ENCODE assay signal across 8 cellular contexts in genomic region chr18:55522011-55522410, GRCh38.
DNase-seq lines count a peak whose midpoint lies in the region; ATAC-seq and TF ChIP-seq lines count a peak whose summit lies in the region.

No MANE protein-coding gene starts in this region.

- H3F3A ChIP-seq in SK-N-SH (replicated peaks; ENCODE audit: insufficient read depth): peaks cover 8% of the 10 kb centered on the region

- H3K9me3 ChIP-seq in SK-N-SH: no peaks in the 10 kb centered on the region

- H3K9me2 ChIP-seq in SK-N-SH: no peaks in the 10 kb centered on the region

- no peak overlapping the region for H3K4me3 Mint-ChIP-seq in HFFc6
- H3K4me3 Mint-ChIP-seq in activated CD8-positive, alpha-beta T cell treated with anti-CD3 and anti-CD28 coated beads for 36 hours: no peak overlapping the region
- H3K4me3 Mint-ChIP-seq in nephron progenitor cell: no peak overlapping the region
- H3K4me3 Mint-ChIP-seq in stimulated activated effector memory CD8-positive, alpha-beta T cell treated with anti-CD3 and anti-CD28 coated beads, Interleukin-12 subunit alpha, Interleukin-12 subunit beta, amount 100 ng/mL, for 72 hours: no peak overlapping the region

- CTCF ChIA-PET in SK-N-SH (lab: Yijun Ruan, JAX): interaction anchor here (0.6 to 1.6 kb wide), 4 partner anchors 8 to 386 kb away, joined by 3 to 5 read pairs (median 4); no protein-coding TSS in a partner anchor
- CTCF ChIA-PET in activated CD8-positive, alpha-beta T cell treated with anti-CD3 and anti-CD28 coated beads for 36 hours (lab: Charles Lee): interaction anchor here (1.0 kb wide), 1 partner anchor 9 kb away, joined by 3 read pairs; no protein-coding TSS in a partner anchor

- peak; percentile 54 for TF ChIP-seq CTCF in SK-N-SH (IDR thresholded peaks at IDR 0.05)
- TF ChIP-seq CTCF in HFFc6 (IDR thresholded peaks at IDR 0.05): peak; percentile 62; the same call in 1 of the 2 replicates
- TF ChIP-seq CTCF in activated CD8-positive, alpha-beta T cell treated with anti-CD3 and anti-CD28 coated beads for 36 hours (IDR thresholded peaks at IDR 0.05): peak; percentile 35
- peak; percentile 38 for TF ChIP-seq CTCF in nephron progenitor cell (IDR thresholded peaks at IDR 0.05)

- H3K27me3 Mint-ChIP-seq in HFFc6 (ENCODE audit: insufficient read depth) (0 out of 2 replicates have a peak, but pooled peaks cover 1% of the 10 kb centered on the region), nephron progenitor cell (ENCODE audit: low read depth, poor library complexity) (no peaks in the 10 kb centered on the region)
- H3K27me3 Mint-ChIP-seq in activated CD8-positive, alpha-beta T cell treated with anti-CD3 and anti-CD28 coated beads for 36 hours: peaks cover 2% of the 10 kb centered on the region

- H3K4me3 ChIP-seq in SK-N-SH (ENCODE audit: low read depth in 2 of 2, low read length in 1 of 2): no peak overlapping the region; a peak in 1 of 4 replicates

- peaks cover 0 to 7% of the 10 kb centered on the region in 2 experiments for H3K36me3 ChIP-seq in SK-N-SH (replicated peaks in 1 of 2; ENCODE audit: control insufficient read depth in 1 of 2, insufficient read depth in 2 of 2, low read length in 1 of 2)

- H4K20me1 ChIP-seq in SK-N-SH (ENCODE audit: insufficient read depth): no peaks in the 10 kb centered on the region

- no peak overlapping the region for H3K27ac Mint-ChIP-seq in HFFc6
- no peak overlapping the region for H3K27ac Mint-ChIP-seq in activated CD8-positive, alpha-beta T cell treated with anti-CD3 and anti-CD28 coated beads for 36 hours
- no peak overlapping the region for H3K27ac Mint-ChIP-seq in nephron progenitor cell
- H3K27ac Mint-ChIP-seq in stimulated activated effector memory CD8-positive, alpha-beta T cell treated with anti-CD3 and anti-CD28 coated beads, Interleukin-12 subunit alpha, Interleukin-12 subunit beta, amount 100 ng/mL, for 72 hours: no peak overlapping the region

- no peak overlapping the region for H3K9ac ChIP-seq in SK-N-SH

- no peaks in the 10 kb centered on the region for H3K27me3 ChIP-seq in SK-N-SH (ENCODE audit: insufficient read depth)

- H3K4me2 ChIP-seq in SK-N-SH: no peak overlapping the region

- H2AFZ ChIP-seq in SK-N-SH (ENCODE audit: low read depth): no peak overlapping the region

- WGBS in SK-N-SH (ENCODE audit: low lambda C conversion rate): 86% methylated on average over 3 of the region's 3 CpGs

- peaks cover 12% of the 10 kb centered on the region for H3K36me3 Mint-ChIP-seq in HFFc6 (ENCODE audit: low read depth)
- H3K36me3 Mint-ChIP-seq in activated CD8-positive, alpha-beta T cell treated with anti-CD3 and anti-CD28 coated beads for 36 hours (ENCODE audit: low read depth): no peaks in the 10 kb centered on the region
- H3K36me3 Mint-ChIP-seq in nephron progenitor cell (ENCODE audit: low read depth): peaks cover 21% of the 10 kb centered on the region
- H3K36me3 Mint-ChIP-seq in stimulated activated effector memory CD8-positive, alpha-beta T cell treated with anti-CD3 and anti-CD28 coated beads, Interleukin-12 subunit alpha, Interleukin-12 subunit beta, amount 100 ng/mL, for 72 hours: no peaks in the 10 kb centered on the region

- intact Hi-C loops in activated CD8-positive, alpha-beta T cell treated with anti-CD3 and anti-CD28 coated beads for 36 hours (cut with micrococcal nuclease): no loop called here

- ATAC-seq in SK-N-SH treated with all-trans-retinoic acid at 6 μM for 48 hours: no peak
- no peak for ATAC-seq in activated CD8-positive, alpha-beta T cell treated with anti-CD3 and anti-CD28 coated beads for 36 hours
- ATAC-seq in stimulated activated effector memory CD8-positive, alpha-beta T cell treated with anti-CD3 and anti-CD28 coated beads, Interleukin-12 subunit alpha, Interleukin-12 subunit beta, amount 100 ng/mL, for 72 hours: no peak

- peaks cover 6 to 12% of the 10 kb centered on the region in 2 experiments; a peak in 3 of 4 replicates for H3K4me1 ChIP-seq in SK-N-SH (ENCODE audit: control insufficient read depth in 1 of 2, insufficient read depth in 2 of 2, low read depth in 1 of 2, low read length in 1 of 2)

- TF ChIP-seq RAD21 in SK-N-SH (IDR thresholded peaks at IDR 0.05; ENCODE audit: low read length): no peak

- H3K27ac ChIP-seq in SK-N-SH (ENCODE audit: low read depth in 2 of 2, low read length in 1 of 2): peak overlapping the region in 1 of 2 experiments; percentile 16; a peak in 1 of 4 replicates

- H3K4me1 Mint-ChIP-seq in HFFc6 (ENCODE audit: low read depth): peaks cover 24% of the 10 kb centered on the region; the same call in 1 of the 2 replicates
- no peaks in the 10 kb centered on the region for H3K4me1 Mint-ChIP-seq in activated CD8-positive, alpha-beta T cell treated with anti-CD3 and anti-CD28 coated beads for 36 hours (ENCODE audit: low read depth)
- no peaks in the 10 kb centered on the region for H3K4me1 Mint-ChIP-seq in nephron progenitor cell
- no peaks in the 10 kb centered on the region for H3K4me1 Mint-ChIP-seq in stimulated activated effector memory CD8-positive, alpha-beta T cell treated with anti-CD3 and anti-CD28 coated beads, Interleukin-12 subunit alpha, Interleukin-12 subunit beta, amount 100 ng/mL, for 72 hours

- no peaks in the 10 kb centered on the region for H3K9me3 Mint-ChIP-seq in HFFc6
- H3K9me3 Mint-ChIP-seq in activated CD8-positive, alpha-beta T cell treated with anti-CD3 and anti-CD28 coated beads for 36 hours: no peaks in the 10 kb centered on the region
- H3K9me3 Mint-ChIP-seq in nephron progenitor cell: no peaks in the 10 kb centered on the region
- no peaks in the 10 kb centered on the region for H3K9me3 Mint-ChIP-seq in stimulated activated effector memory CD8-positive, alpha-beta T cell treated with anti-CD3 and anti-CD28 coated beads, Interleukin-12 subunit alpha, Interleukin-12 subunit beta, amount 100 ng/mL, for 72 hours

- POLR2A ChIA-PET in SK-N-SH (lab: Yijun Ruan, JAX): interaction anchor here (1.0 kb wide), 1 partner anchor 65 kb away, joined by 3 read pairs; no protein-coding TSS in a partner anchor
- POLR2A ChIA-PET in activated CD8-positive, alpha-beta T cell treated with anti-CD3 and anti-CD28 coated beads for 36 hours (lab: Charles Lee): interaction anchor here (0.6 kb wide), 1 partner anchor 207 kb away, joined by 3 read pairs; no protein-coding TSS in a partner anchor

- peaks cover 73% of the 10 kb centered on the region for H3K79me2 ChIP-seq in SK-N-SH (ENCODE audit: insufficient read depth)

- no peak for TF ChIP-seq EP300 in SK-N-SH (IDR thresholded peaks at IDR 0.05; ENCODE audit: borderline replicate concordance in 1 of 2, low read depth in 1 of 2, low read length in 1 of 2)

- no peak for DNase-seq in SK-N-SH
- peak; percentile 28 for DNase-seq in HFFc6
- DNase-seq in activated CD8-positive, alpha-beta T cell treated with anti-CD3 and anti-CD28 coated beads for 36 hours: peak; percentile 55
- peak; percentile 46 for DNase-seq in nephron progenitor cell
- no peak for DNase-seq in HPDE6-E6E7 (ENCODE audit: extremely low spot score)
- no peak for DNase-seq in stimulated activated effector memory CD8-positive, alpha-beta T cell treated with anti-CD3 and anti-CD28 coated beads, Interleukin-12 subunit alpha, Interleukin-12 subunit beta, amount 100 ng/mL, for 72 hours (ENCODE audit: low spot score in 2 of 2)
- DNase-seq in NCI-H128 (lab: John Stamatoyannopoulos, UW; ENCODE audit: unreplicated experiment): no peak

TF ChIP-seq in SK-N-SH, 30 proteins besides CTCF, POLR2A, EP300 and RAD21:
- no peak for TF ChIP-seq GABPA (IDR thresholded peaks at IDR 0.05; ENCODE audit: low read depth)

TF ChIP-seq in SK-N-SH treated with all-trans-retinoic acid at 6 μM for 48 hours, 23 proteins besides CTCF, POLR2A, EP300 and RAD21:
- TF ChIP-seq ZNF70 (CRISPR knock-in tag; IDR thresholded peaks at IDR 0.05) (no peak), POU6F1 (CRISPR knock-in tag; IDR thresholded peaks at IDR 0.05; ENCODE audit: borderline replicate concordance, low read depth) (no peak), ARNTL (CRISPR knock-in tag; IDR thresholded peaks at IDR 0.05; ENCODE audit: borderline replicate concordance, low read depth) (no peak), CSDC2 (CRISPR knock-in tag; IDR thresholded peaks at IDR 0.05) (no peak), OSR1 (CRISPR knock-in tag; IDR thresholded peaks at IDR 0.05) (no peak)
TF ChIP-seq in SK-N-SH treated with all-trans-retinoic acid at 6 μM for 48 hours: peak in this region for 0.

Comparison
In these comparisons a context has a peak if more than half of its experiments do, and no peak if none do; other contexts are left out.
1. DNase-seq: peak in HFFc6 (single experiment), activated CD8-positive, alpha-beta T cell treated with anti-CD3 and anti-CD28 coated beads for 36 hours (single experiment) and nephron progenitor cell (single experiment); none in SK-N-SH (single experiment), HPDE6-E6E7 (single experiment), stimulated activated effector memory CD8-positive, alpha-beta T cell treated with anti-CD3 and anti-CD28 coated beads, Interleukin-12 subunit alpha, Interleukin-12 subunit beta, amount 100 ng/mL, for 72 hours (0 of 2) and NCI-H128 (single experiment).
2. Peak in every context shown above with its lines, with median percentiles within 50 percentile points of each other: CTCF ChIP-seq.